Comparison of ENCODE assay signal across 8 cellular contexts in genomic region chr13:73767191-73767741, GRCh38.
DNase-seq lines count a peak whose midpoint lies in the region; ATAC-seq and TF ChIP-seq lines count a peak whose summit lies in the region.

No MANE protein-coding gene starts in this region.

- H3K27me3 ChIP-seq in trophoblast cell (ENCODE audit: insufficient read depth, low read length) (no peaks in the 10 kb centered on the region), HAP-1 (ENCODE audit: low read depth) (no peaks in the 10 kb centered on the region)

- ATAC-seq in GM18909 (IDR thresholded peaks at IDR 0.05; ENCODE audit: poor library complexity, unreplicated experiment) (peak; percentile 33), GM19455 (IDR thresholded peaks at IDR 0.05; ENCODE audit: unreplicated experiment) (no peak)

- H2AFZ ChIP-seq in trophoblast cell (ENCODE audit: insufficient read depth, low read length, poor library complexity) = no peak overlapping the region

- H3K14ac ChIP-seq in trophoblast cell (ENCODE audit: low read length) = no peak overlapping the region

- peak overlapping the region; percentile 4 to 95 (median 95) for H3K27ac Mint-ChIP-seq in IgD-negative memory B cell
- peak overlapping the region; percentile 89 for H3K27ac Mint-ChIP-seq in neural crest cell (ENCODE audit: unreplicated experiment)

- H3K27ac ChIP-seq in coronary artery (peak overlapping the region; percentile 61 to 77), trophoblast cell (ENCODE audit: low read depth, low read length) (no peak overlapping the region)

- H4K8ac ChIP-seq in trophoblast cell (ENCODE audit: low read depth, low read length) = no peak overlapping the region

- in situ Hi-C loops in HAP-1 (cut with MboI; ENCODE audit: low sequenced_read_pairs) = loop anchor here (25.0 kb wide), 1 partner anchor 1445 kb away; no protein-coding TSS in a partner anchor

- no peak overlapping the region for H2BK120ac ChIP-seq in trophoblast cell (ENCODE audit: insufficient read depth, low read length, poor library complexity)

- H3K79me2 ChIP-seq in trophoblast cell (ENCODE audit: control insufficient read depth, insufficient read depth, low read length, poor library complexity) = no peaks in the 10 kb centered on the region

- H3K9me3 ChIP-seq in trophoblast cell (ENCODE audit: insufficient read depth, low read depth, low read length) = no peaks in the 10 kb centered on the region
- no peaks in the 10 kb centered on the region; the same call in 1 of the 2 replicates for H3K9me3 ChIP-seq in HAP-1

- no peak overlapping the region for H4K91ac ChIP-seq in trophoblast cell (ENCODE audit: low read depth, low read length)

- no peak for TF ChIP-seq CTCF in coronary artery (IDR thresholded peaks at IDR 0.05)
- TF ChIP-seq CTCF in neural crest cell (conservative IDR thresholded peaks at IDR 0.05) = no peak

- WGBS in trophoblast cell (ENCODE audit: extremely low coverage, insufficient coverage, insufficient read length) = no CpG with 5 or more reads among the region's 3 CpGs

- H3K4me3 ChIP-seq in coronary artery = no peak overlapping the region
- H3K4me3 ChIP-seq in trophoblast cell (ENCODE audit: low read depth, low read length) = no peak overlapping the region
- no peak overlapping the region for H3K4me3 ChIP-seq in HAP-1

- no peak overlapping the region for H3K4me2 ChIP-seq in trophoblast cell (ENCODE audit: low read length)

- no peaks in the 10 kb centered on the region for H3K79me1 ChIP-seq in trophoblast cell (ENCODE audit: low read length)

- H4K12ac ChIP-seq in trophoblast cell (ENCODE audit: low read depth, low read length) = no peak overlapping the region

- H3K9me3 Mint-ChIP-seq in IgD-negative memory B cell (no peaks in the 10 kb centered on the region), neural crest cell (no peaks in the 10 kb centered on the region)

- no peak overlapping the region for H3K18ac ChIP-seq in trophoblast cell (ENCODE audit: low read length)

- H3K9ac ChIP-seq in trophoblast cell (ENCODE audit: low read length) = no peak overlapping the region

- H3K4me3 Mint-ChIP-seq in IgD-negative memory B cell (peak overlapping the region in 2 of 4 donors; percentile 5 to 88), neural crest cell (peak overlapping the region; percentile 28)

- no peak overlapping the region for H2AK5ac ChIP-seq in trophoblast cell (ENCODE audit: low read length)

- peaks cover 47 to 49% (median 48%) of the 10 kb centered on the region in 3 donors for H3K4me1 Mint-ChIP-seq in IgD-negative memory B cell
- H3K4me1 Mint-ChIP-seq in neural crest cell = peaks cover 47% of the 10 kb centered on the region

- no peak overlapping the region for H2BK5ac ChIP-seq in trophoblast cell (ENCODE audit: low read depth, low read length, poor library complexity)

- H2BK12ac ChIP-seq in trophoblast cell (ENCODE audit: low read length) = no peak overlapping the region

- H3K4me1 ChIP-seq in trophoblast cell (ENCODE audit: control insufficient read depth in 1 of 2, insufficient read depth in 2 of 2, low read length in 2 of 2) (no peaks in the 10 kb centered on the region), HAP-1 (peaks cover 8% of the 10 kb centered on the region)

- H3K27me3 Mint-ChIP-seq in IgD-negative memory B cell (no peaks in the 10 kb centered on the region), neural crest cell (ENCODE audit: low read depth) (no peaks in the 10 kb centered on the region)

- no peak overlapping the region for H3K4ac ChIP-seq in trophoblast cell (ENCODE audit: low read depth, low read length)

- peaks cover 15% of the 10 kb centered on the region for H3K36me3 Mint-ChIP-seq in IgD-negative memory B cell
- H3K36me3 Mint-ChIP-seq in neural crest cell (ENCODE audit: low read depth) = peaks cover 2% of the 10 kb centered on the region

- no peak overlapping the region for H3K23ac ChIP-seq in trophoblast cell (ENCODE audit: low read length)

- H3K36me3 ChIP-seq in trophoblast cell (ENCODE audit: control insufficient read depth in 1 of 2, insufficient read depth in 2 of 2, low read length in 2 of 2) (no peaks in the 10 kb centered on the region), HAP-1 (replicated peaks) (no peaks in the 10 kb centered on the region)

- DNase-seq in coronary artery (ENCODE audit: low spot score) (no peak), neural crest cell (ENCODE audit: low read depth, low spot score) (no peak), NK-92 (lab: John Stamatoyannopoulos, UW; ENCODE audit: unreplicated experiment) (no peak), trophoblast cell (no peak), HAP-1 (ENCODE audit: low spot score in 2 of 2) (no peak)
